14 cellular contexts compared by ENCODE assay signal in the genomic region with DNA sequence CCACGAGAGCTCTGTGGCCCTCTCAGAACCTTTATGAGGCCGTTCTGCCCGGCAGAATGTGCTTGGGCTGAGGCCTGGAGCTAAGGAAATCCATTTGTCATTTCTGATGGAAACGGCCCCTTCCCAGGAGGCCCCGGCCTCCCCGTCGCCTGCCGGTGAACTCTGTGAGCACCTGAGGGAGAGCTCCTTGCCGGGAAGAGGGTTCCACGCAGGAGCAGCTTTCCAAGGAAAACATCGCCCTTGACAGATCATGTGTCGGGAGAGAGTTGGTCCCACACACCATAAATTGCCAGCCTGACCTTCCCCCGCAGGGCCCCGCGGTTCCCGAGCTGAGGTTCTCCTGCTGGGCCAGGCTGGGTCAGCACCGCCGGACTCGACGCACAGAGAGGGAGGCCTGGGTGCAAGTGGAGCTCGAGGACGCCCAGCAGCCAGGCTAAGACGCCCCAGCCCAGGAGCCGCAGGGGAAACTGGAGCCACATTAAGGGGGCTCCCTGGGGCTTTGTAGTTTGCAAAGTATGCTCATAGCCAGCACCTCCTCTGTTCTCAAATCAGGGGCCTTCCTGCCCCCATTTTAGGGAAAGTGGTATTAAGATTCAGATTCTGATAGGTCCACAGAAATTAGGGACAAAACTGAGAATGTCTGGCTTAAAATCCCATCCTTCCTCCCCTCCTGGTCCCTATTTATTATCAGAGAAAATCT.
"Had no signal": no experiment of that assay in that cellular context is flagged by ENCODE, and none has a peak within 500 bp of the region (broad histone marks: within the 10 kb centered on the region; RNA-seq: fewer than 3 reads in every experiment).

No MANE protein-coding gene starts in this region.

- ATAC-seq: activated CD4-positive, CD25-positive, alpha-beta regulatory T cell treated with anti-CD3 and anti-CD28 coated beads, Interleukin-2, amount 50 U/mL, for 24 hours; heart left ventricle; naive thymus-derived CD4-positive, alpha-beta T cell; sciatic nerve; stimulated activated naive CD8-positive, alpha-beta T cell treated with anti-CD3 and anti-CD28 coated beads, Interleukin-15, Interleukin-2, amounts not matched to agents 100 U/mL and 50 U/mL, for 24 hours had no signal

- H3K4me1 ChIP-seq: prostate gland, uterus had no signal

- H3K9me3 ChIP-seq: ascending aorta, prostate gland, thoracic aorta, uterus had no signal

- H3K36me3 ChIP-seq: ascending aorta, heart left ventricle, prostate gland, thoracic aorta, uterus had no signal

- H3K4me3 Mint-ChIP-seq: naive thymus-derived CD4-positive, alpha-beta T cell had no signal

- H3K27ac ChIP-seq: heart left ventricle, prostate gland, uterus had no signal

- H3K27me3 ChIP-seq: ascending aorta, uterus had no signal

- DNase-seq: activated CD4-positive, alpha-beta T cell treated with anti-CD3 and anti-CD28 coated beads, Interleukin-2, amount 50 U/mL, for 4 hours; activated naive CD4-positive, alpha-beta T cell; activated T-cell treated with anti-CD3 and anti-CD28 coated beads, Interleukin-2, amount 50 U/mL, for 48 hours; naive thymus-derived CD4-positive, alpha-beta T cell; occipital lobe; stimulated activated CD4-positive, alpha-beta T cell treated with anti-CD3 and anti-CD28 coated beads, Interleukin-12 subunit alpha, Interleukin-12 subunit beta, amount 100 ng/mL, for 4 hours; stimulated activated naive CD8-positive, alpha-beta T cell treated with anti-CD3 and anti-CD28 coated beads, Interleukin-15, Interleukin-2, amounts not matched to agents 100 U/mL and 50 U/mL, for 24 hours; uterus had no signal

- H3K4me3 ChIP-seq: ascending aorta, heart left ventricle, prostate gland, thoracic aorta, uterus had no signal

- H3K4me1 Mint-ChIP-seq: naive thymus-derived CD4-positive, alpha-beta T cell had no signal
